1 cellular context compared by ENCODE assay signal in the genomic region with DNA sequence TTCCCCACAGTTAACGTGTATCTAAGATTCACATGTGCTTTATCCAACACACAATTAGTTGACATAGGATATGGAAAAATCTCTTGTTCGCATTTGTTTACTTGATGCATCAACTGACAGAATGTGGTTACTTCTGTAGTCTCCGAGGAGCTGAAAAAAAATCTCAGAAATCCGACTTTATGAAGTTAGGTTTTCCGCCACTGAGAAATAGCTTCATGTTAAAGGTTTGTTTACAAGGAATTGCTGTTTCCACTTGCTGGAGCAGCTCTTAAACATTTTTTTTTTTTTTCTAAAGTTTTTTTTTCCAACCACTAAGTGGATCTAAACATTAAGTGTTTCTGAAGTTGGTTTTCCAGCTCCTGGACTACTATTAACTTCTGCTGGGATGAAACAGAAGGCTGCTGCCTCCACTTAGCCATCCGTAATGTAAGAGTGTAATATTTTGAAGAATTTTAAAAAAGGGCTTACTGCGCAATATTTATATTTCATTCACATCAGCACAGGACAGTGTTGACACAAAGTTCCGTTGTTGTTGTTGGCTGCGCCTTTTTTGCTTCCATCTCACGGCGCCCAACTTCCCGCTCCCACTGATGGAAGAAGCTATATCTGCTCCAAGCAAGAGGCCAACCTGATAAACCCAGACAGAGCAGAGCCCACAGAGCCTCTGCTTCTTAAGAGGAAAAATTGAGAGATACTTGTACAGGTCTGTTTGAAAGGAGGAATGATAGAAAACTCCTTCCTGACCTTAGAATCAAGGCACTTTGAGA.
TF ChIP-seq lines count a peak whose summit lies in the region.

No MANE protein-coding gene starts in this region.

TF ChIP-seq in K562, 482 proteins besides CTCF, POLR2A, EP300 and RAD21 (continued from another document):
- TF ChIP-seq, protein P1, sequence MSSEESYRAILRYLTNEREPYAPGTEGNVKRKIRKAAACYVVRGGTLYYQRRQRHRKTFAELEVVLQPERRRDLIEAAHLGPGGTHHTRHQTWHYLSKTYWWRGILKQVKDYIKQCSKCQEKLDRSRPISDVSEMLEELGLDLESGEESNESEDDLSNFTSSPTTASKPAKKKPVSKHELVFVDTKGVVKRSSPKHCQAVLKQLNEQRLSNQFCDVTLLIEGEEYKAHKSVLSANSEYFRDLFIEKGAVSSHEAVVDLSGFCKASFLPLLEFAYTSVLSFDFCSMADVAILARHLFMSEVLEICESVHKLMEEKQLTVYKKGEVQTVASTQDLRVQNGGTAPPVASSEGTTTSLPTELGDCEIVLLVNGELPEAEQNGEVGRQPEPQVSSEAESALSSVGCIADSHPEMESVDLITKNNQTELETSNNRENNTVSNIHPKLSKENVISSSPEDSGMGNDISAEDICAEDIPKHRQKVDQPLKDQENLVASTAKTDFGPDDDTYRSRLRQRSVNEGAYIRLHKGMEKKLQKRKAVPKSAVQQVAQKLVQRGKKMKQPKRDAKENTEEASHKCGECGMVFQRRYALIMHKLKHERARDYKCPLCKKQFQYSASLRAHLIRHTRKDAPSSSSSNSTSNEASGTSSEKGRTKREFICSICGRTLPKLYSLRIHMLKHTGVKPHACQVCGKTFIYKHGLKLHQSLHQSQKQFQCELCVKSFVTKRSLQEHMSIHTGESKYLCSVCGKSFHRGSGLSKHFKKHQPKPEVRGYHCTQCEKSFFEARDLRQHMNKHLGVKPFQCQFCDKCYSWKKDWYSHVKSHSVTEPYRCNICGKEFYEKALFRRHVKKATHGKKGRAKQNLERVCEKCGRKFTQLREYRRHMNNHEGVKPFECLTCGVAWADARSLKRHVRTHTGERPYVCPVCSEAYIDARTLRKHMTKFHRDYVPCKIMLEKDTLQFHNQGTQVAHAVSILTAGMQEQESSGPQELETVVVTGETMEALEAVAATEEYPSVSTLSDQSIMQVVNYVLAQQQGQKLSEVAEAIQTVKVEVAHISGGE (CRISPR knock-in tag; IDR thresholded peaks at IDR 0.05), result no peak
- TF ChIP-seq ZBED1 (IDR thresholded peaks at IDR 0.05), result no peak
